In the genomic region with DNA sequence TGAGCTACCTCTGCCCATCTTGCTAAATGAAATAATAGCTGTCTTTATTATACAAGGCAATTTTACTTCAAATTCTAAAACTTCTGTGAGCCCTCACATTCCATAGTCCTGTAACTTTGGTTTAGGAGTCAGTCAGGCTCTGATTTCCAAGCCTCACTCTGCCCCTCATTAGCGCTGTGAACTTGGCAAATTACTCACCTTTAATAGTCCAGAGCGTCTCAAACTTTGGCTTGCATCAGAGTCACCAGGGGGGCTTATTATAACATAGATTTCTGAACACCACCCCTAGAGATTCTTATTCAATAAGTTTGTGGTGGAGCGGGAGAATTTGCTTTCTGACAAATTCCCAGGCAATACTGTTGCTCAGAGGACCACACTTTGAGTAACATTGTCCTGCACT, we compare ENCODE assay signal across 27 cellular contexts.
"Had no signal": no experiment of that assay in that cellular context is flagged by ENCODE, and none has a peak within 500 bp of the region (broad histone marks: within the 10 kb centered on the region; RNA-seq: fewer than 3 reads in every experiment).

No MANE protein-coding gene starts in this region.

- H3K27me3 ChIP-seq: brain microvascular endothelial cell had no signal

- ATAC-seq: activated CD4-positive, CD25-positive, alpha-beta regulatory T cell treated with anti-CD3 and anti-CD28 coated beads, Interleukin-2, amount 50 U/mL, for 24 hours; activated CD8-positive, alpha-beta T cell treated with anti-CD3 and anti-CD28 coated beads for 36 hours; activated T-cell treated with anti-CD3 and anti-CD28 coated beads, Interleukin-2, amount 50 U/mL, for 4 hours; activated T-helper 17 cell treated with anti-CD3 and anti-CD28 coated beads, Interleukin-2, amount 50 U/mL, for 72 hours; effector memory CD8-positive, alpha-beta T cell; T-helper 17 cell had no signal

- H3K36me3 ChIP-seq: brain microvascular endothelial cell, WERI-Rb-1 had no signal

- DNase-seq: activated B cell treated with CpG ODN at 0.5 μM for 24 hours; activated CD4-positive, alpha-beta T cell treated with anti-CD3 and anti-CD28 coated beads for 48 hours; activated CD4-positive, alpha-beta T cell treated with anti-CD3 and anti-CD28 coated beads, Interleukin-2, amount 50 U/mL, for 1 hour; activated CD4-positive, alpha-beta T cell treated with anti-CD3 and anti-CD28 coated beads, Interleukin-2, amount 50 U/mL, for 48 hours; activated CD8-positive, alpha-beta memory T cell treated with anti-CD3 and anti-CD28 coated beads for 24 hours; activated CD8-positive, alpha-beta T cell treated with anti-CD3 and anti-CD28 coated beads for 36 hours; activated effector memory CD4-positive, alpha-beta T cell treated with Interleukin-2 at 50 U/mL for 16 hours; activated gamma-delta T cell treated with Interleukin-2 at 50 U/mL for 16 hours; activated naive CD4-positive, alpha-beta T cell treated with anti-CD3 and anti-CD28 coated beads, Interleukin-2, amount 50 U/mL, for 16 hours; activated naive CD4-positive, alpha-beta T cell treated with Interleukin-2 at 50 U/mL for 16 hours; activated T-cell treated with anti-CD3 and anti-CD28 coated beads, Interleukin-2, amount 50 U/mL, for 4 hours; amniotic stem cell; anterior cingulate cortex; brain microvascular endothelial cell; cortex of kidney; dermis blood vessel endothelial cell; effector CD4-positive, alpha-beta T cell; effector memory CD8-positive, alpha-beta T cell; foreskin fibroblast; head of caudate nucleus; T-helper 1 cell; T-helper 17 cell; T1000; WERI-Rb-1 had no signal

- H3K27ac ChIP-seq: brain microvascular endothelial cell, epithelial cell of prostate, WERI-Rb-1 had no signal
